26 cellular contexts compared by ENCODE assay signal in the genomic region with DNA sequence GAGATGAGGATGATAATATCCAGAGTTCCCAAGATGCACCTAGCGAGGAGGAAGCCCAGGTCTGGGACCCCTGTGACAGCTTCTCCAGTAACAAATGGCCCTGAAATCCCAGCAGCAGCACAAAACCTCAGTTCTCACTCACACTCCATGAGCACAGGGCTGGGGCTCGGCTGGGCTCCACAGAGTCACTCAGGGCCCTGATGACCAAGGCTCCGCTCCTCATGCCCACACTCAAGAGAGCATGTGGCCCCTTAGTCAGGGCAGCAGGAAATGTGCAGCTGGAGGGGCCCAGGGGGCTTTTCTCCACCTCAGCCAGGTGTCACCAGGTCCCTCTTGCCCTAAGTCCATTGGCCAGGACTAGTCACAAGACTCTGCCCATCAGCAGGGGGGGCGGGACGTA.
"Had no signal": no experiment of that assay in that cellular context is flagged by ENCODE, and none has a peak within 500 bp of the region (broad histone marks: within the 10 kb centered on the region; RNA-seq: fewer than 3 reads in every experiment).

No MANE protein-coding gene starts in this region.

- H3K4me3 Mint-ChIP-seq: naive thymus-derived CD8-positive, alpha-beta T cell; nephron; neural crest cell; stimulated activated effector memory CD8-positive, alpha-beta T cell treated with anti-CD3 and anti-CD28 coated beads, Interleukin-12 subunit alpha, Interleukin-12 subunit beta, amount 100 ng/mL, for 72 hours; stimulated activated naive CD8-positive, alpha-beta T cell treated with anti-CD3 and anti-CD28 coated beads, Interleukin-15, amount 100 ng/mL, for 72 hours had no signal

- H3K27me3 Mint-ChIP-seq: stimulated activated naive CD8-positive, alpha-beta T cell treated with anti-CD3 and anti-CD28 coated beads, Interleukin-15, amount 100 ng/mL, for 72 hours had no signal

- H3K4me3 ChIP-seq: left lung, lower lobe of right lung, ovary, right atrium auricular region, right lobe of liver, skin epidermis, testis, thyroid gland, transverse colon, upper lobe of left lung, vagina had no signal

- H3K9me3 ChIP-seq: lower lobe of right lung, neutrophil, ovary, right atrium auricular region, right lobe of liver, testis, thyroid gland, transverse colon, vagina had no signal

- H3K27ac Mint-ChIP-seq: naive thymus-derived CD8-positive, alpha-beta T cell; nephron; progenitor cell of endocrine pancreas; stimulated activated effector memory CD8-positive, alpha-beta T cell treated with anti-CD3 and anti-CD28 coated beads, Interleukin-12 subunit alpha, Interleukin-12 subunit beta, amount 100 ng/mL, for 72 hours; stimulated activated naive CD8-positive, alpha-beta T cell treated with anti-CD3 and anti-CD28 coated beads, Interleukin-15, amount 100 ng/mL, for 72 hours had no signal

- H3K4me1 ChIP-seq: left lung, lower lobe of right lung, right atrium auricular region, right lobe of liver, thyroid gland, transverse colon, upper lobe of left lung, vagina had no signal

- H3K36me3 ChIP-seq: left lung, lower lobe of right lung, neutrophil, ovary, right atrium auricular region, right lobe of liver, thyroid gland, transverse colon, upper lobe of left lung, vagina had no signal

- H3K4me1 Mint-ChIP-seq: nephron; stimulated activated effector memory CD8-positive, alpha-beta T cell treated with anti-CD3 and anti-CD28 coated beads, Interleukin-12 subunit alpha, Interleukin-12 subunit beta, amount 100 ng/mL, for 72 hours had no signal

- DNase-seq: hippocampal formation; kidney glomerular epithelial cell; left cardiac atrium; left lung; lower lobe of right lung; mammary epithelial cell; mesenchymal stem cell; occipital lobe; ovary; right lobe of liver; stimulated activated CD4-positive, alpha-beta T cell treated with anti-CD3 and anti-CD28 coated beads, Interleukin-4, amount 100 ng/mL, for 24 hours; stimulated activated naive CD4-positive, alpha-beta T cell; stimulated activated naive CD8-positive, alpha-beta T cell treated with anti-CD3 and anti-CD28 coated beads, Interleukin-15, amount 100 ng/mL, for 72 hours; testis; thyroid gland; transverse colon; upper lobe of left lung had no signal

- H3K36me3 Mint-ChIP-seq: naive thymus-derived CD8-positive, alpha-beta T cell; stimulated activated effector memory CD8-positive, alpha-beta T cell treated with anti-CD3 and anti-CD28 coated beads, Interleukin-12 subunit alpha, Interleukin-12 subunit beta, amount 100 ng/mL, for 72 hours had no signal

- H3K27ac ChIP-seq: left lung, lower lobe of right lung, neutrophil, ovary, right atrium auricular region, right lobe of liver, skin epidermis, testis, thyroid gland, transverse colon, upper lobe of left lung, vagina had no signal

- H3K9me3 Mint-ChIP-seq: nephron; neural crest cell; stimulated activated effector memory CD8-positive, alpha-beta T cell treated with anti-CD3 and anti-CD28 coated beads, Interleukin-12 subunit alpha, Interleukin-12 subunit beta, amount 100 ng/mL, for 72 hours; stimulated activated naive CD8-positive, alpha-beta T cell treated with anti-CD3 and anti-CD28 coated beads, Interleukin-15, amount 100 ng/mL, for 72 hours had no signal

- H3K27me3 ChIP-seq: ovary, right atrium auricular region, right lobe of liver, testis, thyroid gland, upper lobe of left lung, vagina had no signal
